ENCODE assay signal across 16 cellular contexts in the genomic region with DNA sequence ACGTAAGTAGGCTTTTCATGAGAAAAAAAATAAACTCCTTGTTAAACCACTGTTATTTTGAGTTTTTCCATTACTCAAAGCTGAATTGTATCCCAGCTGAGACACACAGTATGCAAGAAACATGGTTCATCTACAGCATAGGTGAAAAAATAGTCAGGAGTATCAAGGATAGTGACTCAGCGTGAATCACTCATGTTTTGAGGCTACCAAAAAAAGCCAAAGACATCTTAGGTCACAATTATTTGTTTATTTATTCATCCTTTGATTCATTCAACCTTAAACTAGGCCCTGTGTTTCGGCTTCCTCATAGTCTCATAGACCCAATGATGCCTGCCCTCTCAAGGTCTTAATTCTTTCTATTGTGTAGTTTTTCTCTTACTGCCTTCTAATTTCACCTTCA. TPM values are rescaled to one million over a fixed set of nuclear protein-coding genes. Genes with fewer than 3 reads are reported as not detected.
DNase-seq lines count a peak whose midpoint lies in the region; TF ChIP-seq lines count a peak whose summit lies in the region.
"Had no signal": no experiment of that assay in that cellular context is flagged by ENCODE, and none has a peak within 500 bp of the region (broad histone marks: within the 10 kb centered on the region; RNA-seq: fewer than 3 reads in every experiment).

No MANE protein-coding gene starts in this region.

- no peak overlapping the region for H3K4me3 Mint-ChIP-seq in immature natural killer cell
- H3K4me3 Mint-ChIP-seq: naive thymus-derived CD4-positive, alpha-beta T cell had no signal

- H3K4ac ChIP-seq in mesenchymal stem cell (ENCODE audit: low read depth in 1 of 2, low read length in 2 of 2) = no peak overlapping the region

- WGBS in mesenchymal stem cell = 53% methylated on average over 2 of the region's 3 CpGs

- H3K27ac Mint-ChIP-seq in immature natural killer cell = no peak overlapping the region
- H3K27ac Mint-ChIP-seq: naive thymus-derived CD4-positive, alpha-beta T cell had no signal

- peaks cover 0 to under 1% of the 10 kb centered on the region in 2 donors for H3K4me1 Mint-ChIP-seq in immature natural killer cell

- no peak overlapping the region for H3K14ac ChIP-seq in mesenchymal stem cell (ENCODE audit: low read length in 2 of 2)

- H3K9ac ChIP-seq in mesenchymal stem cell (ENCODE audit: low read length) = no peak overlapping the region

- no peaks in the 10 kb centered on the region for H3K79me1 ChIP-seq in mesenchymal stem cell (replicated peaks; ENCODE audit: low read length, poor library complexity, severe bottlenecking)

- H3K36me3 Mint-ChIP-seq in immature natural killer cell = no peaks in the 10 kb centered on the region

- H4K91ac ChIP-seq in mesenchymal stem cell (ENCODE audit: low read length) = no peak overlapping the region

- H3K9me3 Mint-ChIP-seq in immature natural killer cell = no peaks in the 10 kb centered on the region

- no peaks in the 10 kb centered on the region for H3K4me1 ChIP-seq in mesenchymal stem cell (ENCODE audit: control insufficient read depth, insufficient read depth, low read depth, low read length)
- H3K4me1 ChIP-seq: right lobe of liver had no signal

- H2BK5ac ChIP-seq in mesenchymal stem cell (ENCODE audit: low read depth, low read length, poor library complexity, severe bottlenecking) = no peak overlapping the region

- no peak overlapping the region for H2BK15ac ChIP-seq in mesenchymal stem cell (ENCODE audit: low read depth, poor library complexity, severe bottlenecking)

- H3K4me3 ChIP-seq in astrocyte of the spinal cord (ENCODE audit: low read depth, low read length) (no peak overlapping the region), mesenchymal stem cell (ENCODE audit: insufficient read depth in 1 of 2, low read depth in 1 of 2, low read length in 2 of 2) (no peak overlapping the region)
- H3K4me3 ChIP-seq: right lobe of liver had no signal

- no peak overlapping the region for H3K4me2 ChIP-seq in mesenchymal stem cell (ENCODE audit: low read length, poor library complexity, severe bottlenecking)

- no peak overlapping the region for H2BK12ac ChIP-seq in mesenchymal stem cell (ENCODE audit: low read length in 2 of 2)

- DNase-seq in Caki2 (ENCODE audit: low read depth) (peak; percentile 38), HS-27A (ENCODE audit: low read depth) (peak; percentile 20), astrocyte of the spinal cord (ENCODE audit: low read depth, low spot score) (peak; percentile 75), mesenchymal stem cell (peak; percentile 23), immature natural killer cell (no peak), SKM-1 treated with dmso at 0.1 percent for 144 hours (lab: John Stamatoyannopoulos, UW; ENCODE audit: unreplicated experiment) (no peak), activated gamma-delta T cell (lab: John Stamatoyannopoulos, UW) (no peak)
- DNase-seq: activated effector memory CD4-positive, alpha-beta T cell treated with Interleukin-2 at 50 U/mL for 16 hours; foreskin melanocyte; left cardiac atrium; naive thymus-derived CD4-positive, alpha-beta T cell; NCI-H1436 treated with DMSO at 0.1 percent for 48 hours; NCI-H526 treated with DMSO at 0.1 percent for 48 hours; right lobe of liver; SHP77 treated with DMSO at 0.1 percent for 48 hours; substantia nigra had no signal

- no peak overlapping the region for H2BK120ac ChIP-seq in mesenchymal stem cell (ENCODE audit: low read depth, low read length)

- H3K27ac ChIP-seq in mesenchymal stem cell (ENCODE audit: low read length, poor library complexity, severe bottlenecking) = no peak overlapping the region
- H3K27ac ChIP-seq: right lobe of liver had no signal

- H3K23ac ChIP-seq in mesenchymal stem cell (ENCODE audit: low read length in 2 of 2) = no peak overlapping the region

- no peak for TF ChIP-seq CTCF in astrocyte of the spinal cord (IDR thresholded peaks at IDR 0.05; ENCODE audit: low read depth, low read length)

- H3K18ac ChIP-seq in mesenchymal stem cell (ENCODE audit: low read depth in 1 of 2, low read length in 2 of 2) = no peak overlapping the region

- H3K27me3 ChIP-seq in mesenchymal stem cell (ENCODE audit: control insufficient read depth in 1 of 2, insufficient read depth in 1 of 2, low read length in 2 of 2) = peaks cover 0 to 22% of the 10 kb centered on the region in 2 experiments
- H3K27me3 ChIP-seq: right lobe of liver had no signal

- in situ Hi-C loops in Caki2 (cut with HindIII; ENCODE audit: low pct_unique_long_range_greater_than_20kb, low sequenced_read_pairs) (no loop called here), astrocyte of the spinal cord (cut with HindIII; ENCODE audit: low sequenced_read_pairs) (no loop called here)

- peaks cover 0 to 2% (median 0%) of the 10 kb centered on the region in 3 donors for H3K27me3 Mint-ChIP-seq in immature natural killer cell (ENCODE audit: low read depth in 3 of 3)

- H2AFZ ChIP-seq in mesenchymal stem cell (ENCODE audit: low read depth, low read length) = no peak overlapping the region

- H3K9me3 ChIP-seq in mesenchymal stem cell (ENCODE audit: control insufficient read depth, low read length) = no peaks in the 10 kb centered on the region
- H3K9me3 ChIP-seq: right lobe of liver had no signal

- H4K8ac ChIP-seq in mesenchymal stem cell (ENCODE audit: low read length) = no peak overlapping the region

- H2AK5ac ChIP-seq in mesenchymal stem cell (ENCODE audit: low read length, severe bottlenecking) = no peak overlapping the region

- no peaks in the 10 kb centered on the region for H3K36me3 ChIP-seq in mesenchymal stem cell (ENCODE audit: control insufficient read depth in 1 of 2, insufficient read depth in 2 of 2, low read depth in 1 of 2, low read length in 2 of 2)
- H3K36me3 ChIP-seq: right lobe of liver had no signal

RNA-seq across cellular contexts. Expression of a gene that starts 32.9 kb away (rescaled TPM):
- 10.7 and 24.4 TPM in 2 replicates for total RNA-seq in Caki2 (2014; rRNA removed; shearing (Covaris generic); ENCODE audit: low replicate concordance)
- polyA plus RNA-seq in mesenchymal stem cell (2013, experiment 1 of 2) = 11.1 TPM
- 10.8 TPM for polyA plus RNA-seq in mesenchymal stem cell (2013, experiment 2 of 2)
- 10 to 100 TPM; 17.3 to 28.5 (median 18.8) TPM for polyA plus RNA-seq in immature natural killer cell

RNA-seq across cellular contexts. Expression of a gene that starts 51.8 kb away (rescaled TPM):
- not detected in 2 replicates for total RNA-seq in Caki2 (2014; rRNA removed; shearing (Covaris generic); ENCODE audit: low replicate concordance)
- polyA plus RNA-seq in mesenchymal stem cell (2013, experiment 1 of 2) = 0.32 TPM
- 0.33 TPM for polyA plus RNA-seq in mesenchymal stem cell (2013, experiment 2 of 2)
- 1 to 10 TPM in 1 of 3 donors, under 1 TPM in 2; 0.83 to 1.1 (median 0.88) TPM for polyA plus RNA-seq in immature natural killer cell
- polyA plus RNA-seq: naive thymus-derived CD4-positive, alpha-beta T cell had no signal

Comparison
In these comparisons a context has a peak if more than half of its experiments do, and no peak if none do; other contexts are left out.
1. DNase-seq: peak in Caki2 (single experiment), HS-27A (single experiment), astrocyte of the spinal cord (single experiment) and mesenchymal stem cell (single experiment); none in immature natural killer cell (0 of 3), SKM-1 treated with dmso at 0.1 percent for 144 hours (single experiment) and activated gamma-delta T cell (single experiment).